In the genomic region with DNA sequence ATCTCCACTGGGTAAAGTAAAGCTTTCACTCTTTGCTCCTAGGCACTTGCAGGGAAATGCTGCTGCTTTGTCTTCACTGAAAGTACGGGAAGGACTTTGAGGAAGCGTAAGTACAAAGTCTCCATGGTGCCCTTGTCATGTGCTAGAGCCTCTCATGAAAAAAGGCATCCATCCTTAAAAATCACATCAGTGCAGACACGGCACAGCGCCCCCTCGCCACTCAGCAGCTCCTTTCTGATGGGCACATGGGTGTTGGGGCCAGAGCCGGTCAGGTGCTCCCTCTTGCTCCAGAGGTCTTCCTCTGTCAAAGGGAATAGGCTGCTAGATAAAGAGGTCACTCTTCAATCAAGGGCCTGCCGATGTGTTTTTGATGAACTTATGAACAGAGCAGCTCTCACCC, we compare ENCODE assay signal across 1 cellular context.
TF ChIP-seq lines count a peak whose summit lies in the region.

No MANE protein-coding gene starts in this region.

TF ChIP-seq in HepG2, 621 proteins besides CTCF, POLR2A, EP300 and RAD21 (continued from another document and continues in another):
- TF ChIP-seq, protein P1, sequence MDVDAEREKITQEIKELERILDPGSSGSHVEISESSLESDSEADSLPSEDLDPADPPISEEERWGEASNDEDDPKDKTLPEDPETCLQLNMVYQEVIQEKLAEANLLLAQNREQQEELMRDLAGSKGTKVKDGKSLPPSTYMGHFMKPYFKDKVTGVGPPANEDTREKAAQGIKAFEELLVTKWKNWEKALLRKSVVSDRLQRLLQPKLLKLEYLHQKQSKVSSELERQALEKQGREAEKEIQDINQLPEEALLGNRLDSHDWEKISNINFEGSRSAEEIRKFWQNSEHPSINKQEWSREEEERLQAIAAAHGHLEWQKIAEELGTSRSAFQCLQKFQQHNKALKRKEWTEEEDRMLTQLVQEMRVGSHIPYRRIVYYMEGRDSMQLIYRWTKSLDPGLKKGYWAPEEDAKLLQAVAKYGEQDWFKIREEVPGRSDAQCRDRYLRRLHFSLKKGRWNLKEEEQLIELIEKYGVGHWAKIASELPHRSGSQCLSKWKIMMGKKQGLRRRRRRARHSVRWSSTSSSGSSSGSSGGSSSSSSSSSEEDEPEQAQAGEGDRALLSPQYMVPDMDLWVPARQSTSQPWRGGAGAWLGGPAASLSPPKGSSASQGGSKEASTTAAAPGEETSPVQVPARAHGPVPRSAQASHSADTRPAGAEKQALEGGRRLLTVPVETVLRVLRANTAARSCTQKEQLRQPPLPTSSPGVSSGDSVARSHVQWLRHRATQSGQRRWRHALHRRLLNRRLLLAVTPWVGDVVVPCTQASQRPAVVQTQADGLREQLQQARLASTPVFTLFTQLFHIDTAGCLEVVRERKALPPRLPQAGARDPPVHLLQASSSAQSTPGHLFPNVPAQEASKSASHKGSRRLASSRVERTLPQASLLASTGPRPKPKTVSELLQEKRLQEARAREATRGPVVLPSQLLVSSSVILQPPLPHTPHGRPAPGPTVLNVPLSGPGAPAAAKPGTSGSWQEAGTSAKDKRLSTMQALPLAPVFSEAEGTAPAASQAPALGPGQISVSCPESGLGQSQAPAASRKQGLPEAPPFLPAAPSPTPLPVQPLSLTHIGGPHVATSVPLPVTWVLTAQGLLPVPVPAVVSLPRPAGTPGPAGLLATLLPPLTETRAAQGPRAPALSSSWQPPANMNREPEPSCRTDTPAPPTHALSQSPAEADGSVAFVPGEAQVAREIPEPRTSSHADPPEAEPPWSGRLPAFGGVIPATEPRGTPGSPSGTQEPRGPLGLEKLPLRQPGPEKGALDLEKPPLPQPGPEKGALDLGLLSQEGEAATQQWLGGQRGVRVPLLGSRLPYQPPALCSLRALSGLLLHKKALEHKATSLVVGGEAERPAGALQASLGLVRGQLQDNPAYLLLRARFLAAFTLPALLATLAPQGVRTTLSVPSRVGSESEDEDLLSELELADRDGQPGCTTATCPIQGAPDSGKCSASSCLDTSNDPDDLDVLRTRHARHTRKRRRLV (CRISPR knock-in tag; IDR thresholded peaks at IDR 0.05) = no peak
- TF ChIP-seq ZNF274 (CRISPR knock-in tag; IDR thresholded peaks at IDR 0.05) (no peak), DNMT1 (CRISPR knock-in tag; IDR thresholded peaks at IDR 0.05) (no peak), ZNF782 (CRISPR knock-in tag; IDR thresholded peaks at IDR 0.05; ENCODE audit: borderline replicate concordance) (no peak), U2AF2 (IDR thresholded peaks at IDR 0.05; ENCODE audit: low read depth, low read length) (no peak), BHLHE40 (IDR thresholded peaks at IDR 0.05; ENCODE audit: low read length) (no peak), ZNF543 (CRISPR knock-in tag; IDR thresholded peaks at IDR 0.05) (no peak), ZBTB20 (CRISPR knock-in tag; IDR thresholded peaks at IDR 0.05; ENCODE audit: borderline replicate concordance, low read depth) (no peak), ZNF773 (CRISPR knock-in tag; IDR thresholded peaks at IDR 0.05; ENCODE audit: borderline replicate concordance) (no peak), ZNF10 (CRISPR knock-in tag; IDR thresholded peaks at IDR 0.05; ENCODE audit: borderline replicate concordance, low read depth) (no peak), ZNF251 (CRISPR knock-in tag; IDR thresholded peaks at IDR 0.05) (no peak), ADNP (CRISPR knock-in tag; IDR thresholded peaks at IDR 0.05) (no peak), STAG1 (CRISPR knock-in tag; IDR thresholded peaks at IDR 0.05) (peak; percentile 66), SNAI1 (CRISPR knock-in tag; IDR thresholded peaks at IDR 0.05; ENCODE audit: borderline replicate concordance) (no peak), YEATS4 (CRISPR knock-in tag; IDR thresholded peaks at IDR 0.05; ENCODE audit: borderline replicate concordance) (no peak), PHF21A (CRISPR knock-in tag; IDR thresholded peaks at IDR 0.05) (no peak), ZNF720 (CRISPR knock-in tag; IDR thresholded peaks at IDR 0.05) (no peak), ZNF788 (CRISPR knock-in tag; IDR thresholded peaks at IDR 0.05; ENCODE audit: borderline replicate concordance) (no peak; the same call in 1 of the 2 replicates), EHMT2 (IDR thresholded peaks at IDR 0.05; ENCODE audit: borderline replicate concordance, low read depth, low read length) (no peak), ATF7 (IDR thresholded peaks at IDR 0.05) (no peak), ATF7 (CRISPR knock-in tag; IDR thresholded peaks at IDR 0.05) (0 out of 2 replicates have a peak, but pooled peaks have one; percentile 16), CCDC6 (CRISPR knock-in tag; IDR thresholded peaks at IDR 0.05) (0 out of 2 replicates have a peak, but pooled peaks have one; percentile 37)
- TF ChIP-seq, protein P2, sequence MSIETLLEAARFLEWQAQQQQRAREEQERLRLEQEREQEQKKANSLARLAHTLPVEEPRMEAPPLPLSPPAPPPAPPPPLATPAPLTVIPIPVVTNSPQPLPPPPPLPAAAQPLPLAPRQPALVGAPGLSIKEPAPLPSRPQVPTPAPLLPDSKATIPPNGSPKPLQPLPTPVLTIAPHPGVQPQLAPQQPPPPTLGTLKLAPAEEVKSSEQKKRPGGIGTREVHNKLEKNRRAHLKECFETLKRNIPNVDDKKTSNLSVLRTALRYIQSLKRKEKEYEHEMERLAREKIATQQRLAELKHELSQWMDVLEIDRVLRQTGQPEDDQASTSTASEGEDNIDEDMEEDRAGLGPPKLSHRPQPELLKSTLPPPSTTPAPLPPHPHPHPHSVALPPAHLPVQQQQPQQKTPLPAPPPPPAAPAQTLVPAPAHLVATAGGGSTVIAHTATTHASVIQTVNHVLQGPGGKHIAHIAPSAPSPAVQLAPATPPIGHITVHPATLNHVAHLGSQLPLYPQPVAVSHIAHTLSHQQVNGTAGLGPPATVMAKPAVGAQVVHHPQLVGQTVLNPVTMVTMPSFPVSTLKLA (IDR thresholded peaks at IDR 0.05) = no peak
- TF ChIP-seq, protein P3, sequence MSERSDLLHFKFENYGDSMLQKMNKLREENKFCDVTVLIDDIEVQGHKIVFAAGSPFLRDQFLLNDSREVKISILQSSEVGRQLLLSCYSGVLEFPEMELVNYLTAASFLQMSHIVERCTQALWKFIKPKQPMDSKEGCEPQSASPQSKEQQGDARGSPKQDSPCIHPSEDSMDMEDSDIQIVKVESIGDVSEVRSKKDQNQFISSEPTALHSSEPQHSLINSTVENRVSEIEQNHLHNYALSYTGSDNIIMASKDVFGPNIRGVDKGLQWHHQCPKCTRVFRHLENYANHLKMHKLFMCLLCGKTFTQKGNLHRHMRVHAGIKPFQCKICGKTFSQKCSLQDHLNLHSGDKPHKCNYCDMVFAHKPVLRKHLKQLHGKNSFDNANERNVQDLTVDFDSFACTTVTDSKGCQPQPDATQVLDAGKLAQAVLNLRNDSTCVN (CRISPR knock-in tag; IDR thresholded peaks at IDR 0.05; ENCODE audit: borderline replicate concordance) = no peak
- TF ChIP-seq, protein P4, sequence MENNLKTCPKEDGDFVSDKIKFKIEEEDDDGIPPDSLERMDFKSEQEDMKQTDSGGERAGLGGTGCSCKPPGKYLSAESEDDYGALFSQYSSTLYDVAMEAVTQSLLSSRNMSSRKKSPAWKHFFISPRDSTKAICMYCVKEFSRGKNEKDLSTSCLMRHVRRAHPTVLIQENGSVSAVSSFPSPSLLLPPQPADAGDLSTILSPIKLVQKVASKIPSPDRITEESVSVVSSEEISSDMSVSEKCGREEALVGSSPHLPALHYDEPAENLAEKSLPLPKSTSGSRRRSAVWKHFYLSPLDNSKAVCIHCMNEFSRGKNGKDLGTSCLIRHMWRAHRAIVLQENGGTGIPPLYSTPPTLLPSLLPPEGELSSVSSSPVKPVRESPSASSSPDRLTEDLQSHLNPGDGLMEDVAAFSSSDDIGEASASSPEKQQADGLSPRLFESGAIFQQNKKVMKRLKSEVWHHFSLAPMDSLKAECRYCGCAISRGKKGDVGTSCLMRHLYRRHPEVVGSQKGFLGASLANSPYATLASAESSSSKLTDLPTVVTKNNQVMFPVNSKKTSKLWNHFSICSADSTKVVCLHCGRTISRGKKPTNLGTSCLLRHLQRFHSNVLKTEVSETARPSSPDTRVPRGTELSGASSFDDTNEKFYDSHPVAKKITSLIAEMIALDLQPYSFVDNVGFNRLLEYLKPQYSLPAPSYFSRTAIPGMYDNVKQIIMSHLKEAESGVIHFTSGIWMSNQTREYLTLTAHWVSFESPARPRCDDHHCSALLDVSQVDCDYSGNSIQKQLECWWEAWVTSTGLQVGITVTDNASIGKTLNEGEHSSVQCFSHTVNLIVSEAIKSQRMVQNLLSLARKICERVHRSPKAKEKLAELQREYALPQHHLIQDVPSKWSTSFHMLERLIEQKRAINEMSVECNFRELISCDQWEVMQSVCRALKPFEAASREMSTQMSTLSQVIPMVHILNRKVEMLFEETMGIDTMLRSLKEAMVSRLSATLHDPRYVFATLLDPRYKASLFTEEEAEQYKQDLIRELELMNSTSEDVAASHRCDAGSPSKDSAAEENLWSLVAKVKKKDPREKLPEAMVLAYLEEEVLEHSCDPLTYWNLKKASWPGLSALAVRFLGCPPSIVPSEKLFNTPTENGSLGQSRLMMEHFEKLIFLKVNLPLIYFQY (CRISPR knock-in tag; IDR thresholded peaks at IDR 0.05; ENCODE audit: borderline replicate concordance) = no peak
- TF ChIP-seq, protein P5, sequence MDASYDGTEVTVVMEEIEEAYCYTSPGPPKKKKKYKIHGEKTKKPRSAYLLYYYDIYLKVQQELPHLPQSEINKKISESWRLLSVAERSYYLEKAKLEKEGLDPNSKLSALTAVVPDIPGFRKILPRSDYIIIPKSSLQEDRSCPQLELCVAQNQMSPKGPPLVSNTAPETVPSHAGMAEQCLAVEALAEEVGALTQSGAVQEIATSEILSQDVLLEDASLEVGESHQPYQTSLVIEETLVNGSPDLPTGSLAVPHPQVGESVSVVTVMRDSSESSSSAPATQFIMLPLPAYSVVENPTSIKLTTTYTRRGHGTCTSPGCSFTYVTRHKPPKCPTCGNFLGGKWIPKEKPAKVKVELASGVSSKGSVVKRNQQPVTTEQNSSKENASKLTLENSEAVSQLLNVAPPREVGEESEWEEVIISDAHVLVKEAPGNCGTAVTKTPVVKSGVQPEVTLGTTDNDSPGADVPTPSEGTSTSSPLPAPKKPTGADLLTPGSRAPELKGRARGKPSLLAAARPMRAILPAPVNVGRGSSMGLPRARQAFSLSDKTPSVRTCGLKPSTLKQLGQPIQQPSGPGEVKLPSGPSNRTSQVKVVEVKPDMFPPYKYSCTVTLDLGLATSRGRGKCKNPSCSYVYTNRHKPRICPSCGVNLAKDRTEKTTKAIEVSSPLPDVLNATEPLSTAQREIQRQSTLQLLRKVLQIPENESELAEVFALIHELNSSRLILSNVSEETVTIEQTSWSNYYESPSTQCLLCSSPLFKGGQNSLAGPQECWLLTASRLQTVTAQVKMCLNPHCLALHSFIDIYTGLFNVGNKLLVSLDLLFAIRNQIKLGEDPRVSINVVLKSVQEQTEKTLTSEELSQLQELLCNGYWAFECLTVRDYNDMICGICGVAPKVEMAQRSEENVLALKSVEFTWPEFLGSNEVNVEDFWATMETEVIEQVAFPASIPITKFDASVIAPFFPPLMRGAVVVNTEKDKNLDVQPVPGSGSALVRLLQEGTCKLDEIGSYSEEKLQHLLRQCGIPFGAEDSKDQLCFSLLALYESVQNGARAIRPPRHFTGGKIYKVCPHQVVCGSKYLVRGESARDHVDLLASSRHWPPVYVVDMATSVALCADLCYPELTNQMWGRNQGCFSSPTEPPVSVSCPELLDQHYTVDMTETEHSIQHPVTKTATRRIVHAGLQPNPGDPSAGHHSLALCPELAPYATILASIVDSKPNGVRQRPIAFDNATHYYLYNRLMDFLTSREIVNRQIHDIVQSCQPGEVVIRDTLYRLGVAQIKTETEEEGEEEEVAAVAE (CRISPR knock-in tag; IDR thresholded peaks at IDR 0.05; ENCODE audit: borderline replicate concordance) = no peak
- TF ChIP-seq, protein P6, sequence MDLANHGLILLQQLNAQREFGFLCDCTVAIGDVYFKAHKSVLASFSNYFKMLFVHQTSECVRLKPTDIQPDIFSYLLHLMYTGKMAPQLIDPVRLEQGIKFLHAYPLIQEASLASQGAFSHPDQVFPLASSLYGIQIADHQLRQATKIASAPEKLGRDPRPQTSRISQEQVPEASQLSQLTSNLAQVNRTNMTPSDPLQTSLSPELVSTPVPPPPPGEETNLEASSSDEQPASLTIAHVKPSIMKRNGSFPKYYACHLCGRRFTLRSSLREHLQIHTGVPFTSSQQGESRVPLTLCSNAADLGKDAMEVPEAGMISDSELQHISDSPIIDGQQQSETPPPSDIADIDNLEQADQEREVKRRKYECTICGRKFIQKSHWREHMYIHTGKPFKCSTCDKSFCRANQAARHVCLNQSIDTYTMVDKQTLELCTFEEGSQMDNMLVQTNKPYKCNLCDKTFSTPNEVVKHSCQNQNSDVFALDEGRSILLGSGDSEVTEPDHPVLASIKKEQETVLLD (CRISPR knock-in tag; IDR thresholded peaks at IDR 0.05; ENCODE audit: low read depth) = no peak
- TF ChIP-seq, protein P7, sequence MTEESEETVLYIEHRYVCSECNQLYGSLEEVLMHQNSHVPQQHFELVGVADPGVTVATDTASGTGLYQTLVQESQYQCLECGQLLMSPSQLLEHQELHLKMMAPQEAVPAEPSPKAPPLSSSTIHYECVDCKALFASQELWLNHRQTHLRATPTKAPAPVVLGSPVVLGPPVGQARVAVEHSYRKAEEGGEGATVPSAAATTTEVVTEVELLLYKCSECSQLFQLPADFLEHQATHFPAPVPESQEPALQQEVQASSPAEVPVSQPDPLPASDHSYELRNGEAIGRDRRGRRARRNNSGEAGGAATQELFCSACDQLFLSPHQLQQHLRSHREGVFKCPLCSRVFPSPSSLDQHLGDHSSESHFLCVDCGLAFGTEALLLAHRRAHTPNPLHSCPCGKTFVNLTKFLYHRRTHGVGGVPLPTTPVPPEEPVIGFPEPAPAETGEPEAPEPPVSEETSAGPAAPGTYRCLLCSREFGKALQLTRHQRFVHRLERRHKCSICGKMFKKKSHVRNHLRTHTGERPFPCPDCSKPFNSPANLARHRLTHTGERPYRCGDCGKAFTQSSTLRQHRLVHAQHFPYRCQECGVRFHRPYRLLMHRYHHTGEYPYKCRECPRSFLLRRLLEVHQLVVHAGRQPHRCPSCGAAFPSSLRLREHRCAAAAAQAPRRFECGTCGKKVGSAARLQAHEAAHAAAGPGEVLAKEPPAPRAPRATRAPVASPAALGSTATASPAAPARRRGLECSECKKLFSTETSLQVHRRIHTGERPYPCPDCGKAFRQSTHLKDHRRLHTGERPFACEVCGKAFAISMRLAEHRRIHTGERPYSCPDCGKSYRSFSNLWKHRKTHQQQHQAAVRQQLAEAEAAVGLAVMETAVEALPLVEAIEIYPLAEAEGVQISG (CRISPR knock-in tag; IDR thresholded peaks at IDR 0.05) = peak; percentile 51; the same call in 1 of the 2 replicates
- TF ChIP-seq, protein P8, sequence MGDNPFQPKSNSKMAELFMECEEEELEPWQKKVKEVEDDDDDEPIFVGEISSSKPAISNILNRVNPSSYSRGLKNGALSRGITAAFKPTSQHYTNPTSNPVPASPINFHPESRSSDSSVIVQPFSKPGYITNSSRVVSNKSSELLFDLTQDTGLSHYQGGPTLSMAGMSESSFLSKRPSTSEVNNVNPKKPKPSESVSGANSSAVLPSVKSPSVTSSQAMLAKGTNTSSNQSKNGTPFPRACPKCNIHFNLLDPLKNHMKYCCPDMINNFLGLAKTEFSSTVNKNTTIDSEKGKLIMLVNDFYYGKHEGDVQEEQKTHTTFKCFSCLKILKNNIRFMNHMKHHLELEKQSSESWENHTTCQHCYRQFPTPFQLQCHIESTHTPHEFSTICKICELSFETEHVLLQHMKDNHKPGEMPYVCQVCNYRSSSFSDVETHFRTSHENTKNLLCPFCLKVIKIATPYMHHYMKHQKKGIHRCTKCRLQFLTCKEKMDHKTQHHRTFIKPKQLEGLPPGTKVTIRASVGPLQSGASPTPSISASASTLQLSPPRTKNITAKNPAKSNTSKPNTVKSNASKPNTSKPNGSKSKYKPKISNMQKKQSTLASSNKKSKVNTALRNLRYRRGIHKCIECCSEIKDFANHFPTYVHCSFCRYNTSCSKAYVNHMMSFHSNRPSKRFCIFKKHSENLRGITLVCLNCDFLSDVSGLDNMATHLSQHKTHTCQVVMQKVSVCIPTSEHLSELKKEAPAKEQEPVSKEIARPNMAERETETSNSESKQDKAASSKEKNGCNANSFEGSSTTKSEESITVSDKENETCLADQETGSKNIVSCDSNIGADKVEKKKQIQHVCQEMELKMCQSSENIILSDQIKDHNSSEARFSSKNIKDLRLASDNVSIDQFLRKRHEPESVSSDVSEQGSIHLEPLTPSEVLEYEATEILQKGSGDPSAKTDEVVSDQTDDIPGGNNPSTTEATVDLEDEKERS (CRISPR knock-in tag; IDR thresholded peaks at IDR 0.05) = no peak
